Comparison of ENCODE assay signal across 1 cellular context in the genomic region with DNA sequence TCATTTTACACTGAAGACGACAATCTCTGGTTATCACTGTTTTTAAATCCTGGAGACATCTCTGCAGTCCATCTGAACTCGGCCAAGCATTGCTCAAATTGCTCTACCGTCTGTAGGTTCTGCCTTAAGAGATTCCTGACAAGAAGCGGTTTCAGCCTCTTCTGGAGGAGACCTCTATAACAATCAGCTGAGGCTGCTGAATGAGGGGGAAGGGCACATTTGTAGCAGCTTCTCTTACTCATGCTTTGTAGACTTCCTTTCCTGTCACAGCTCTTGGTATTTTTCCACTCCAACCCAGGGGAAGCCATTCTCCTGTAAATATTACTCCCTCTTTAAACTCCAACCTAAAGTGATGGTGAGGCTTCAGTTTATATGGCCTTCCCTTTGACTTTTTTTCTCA.
TF ChIP-seq lines count a peak whose summit lies in the region.

No MANE protein-coding gene starts in this region.

TF ChIP-seq in K562, 482 proteins besides CTCF, POLR2A, EP300 and RAD21:
- TF ChIP-seq CREB1 (IDR thresholded peaks at IDR 0.05) (no peak), CREB1 (CRISPR knock-in tag; IDR thresholded peaks at IDR 0.05) (0 out of 2 replicates have a peak, but pooled peaks have one; percentile 26), CBX3 (IDR thresholded peaks at IDR 0.05; ENCODE audit: borderline replicate concordance in 1 of 2, low read length in 2 of 2) (peak in 1 of 2 experiments; percentile 54; a peak in 1 of 3 replicates), TEAD4 (IDR thresholded peaks at IDR 0.05; ENCODE audit: low read length) (peak; percentile 30; the same call in 1 of the 2 replicates), TEAD4 (CRISPR knock-in tag; IDR thresholded peaks at IDR 0.05; ENCODE audit: borderline replicate concordance) (no peak), DACH1 (IDR thresholded peaks at IDR 0.05; ENCODE audit: partially characterized antibody) (peak; percentile 58), JUND (IDR thresholded peaks at IDR 0.05; ENCODE audit: borderline replicate concordance, low read depth, low read length) (peak; percentile 28; the same call in 1 of the 2 replicates), JUND (tag; IDR thresholded peaks at IDR 0.05; ENCODE audit: borderline replicate concordance, low read depth, low read length) (peak; percentile 26; the same call in 1 of the 3 replicates), CBFA2T3 (IDR thresholded peaks at IDR 0.05) (0 out of 2 replicates have a peak, but pooled peaks have one; percentile 23), ZBTB17 (CRISPR knock-in tag; IDR thresholded peaks at IDR 0.05) (peak; percentile 73; the same call in 1 of the 2 replicates), TAF9B (IDR thresholded peaks at IDR 0.05; ENCODE audit: partially characterized antibody) (peak; percentile 33), SMAD4 (CRISPR knock-in tag; conservative IDR thresholded peaks at IDR 0.05) (peak; percentile 53; the same call in 1 of the 2 replicates), FOSL1 (tag; conservative IDR thresholded peaks at IDR 0.05) (peak; percentile 34), RBM39 (optimal IDR thresholded peaks at IDR 0.05; ENCODE audit: low read depth, low read length) (no peak), ZKSCAN8 (CRISPR knock-in tag; IDR thresholded peaks at IDR 0.05) (0 out of 2 replicates have a peak, but pooled peaks have one; percentile 37), HNRNPH1 (optimal IDR thresholded peaks at IDR 0.05; ENCODE audit: low read depth, low read length) (no peak), DMBX1 (CRISPR knock-in tag; IDR thresholded peaks at IDR 0.05; ENCODE audit: borderline replicate concordance) (peak; percentile 55; the same call in 1 of the 2 replicates), SPI1 (IDR thresholded peaks at IDR 0.05; ENCODE audit: borderline replicate concordance, low read depth, low read length) (0 out of 2 replicates have a peak, but pooled peaks have one; percentile 20)
- TF ChIP-seq, protein P1, sequence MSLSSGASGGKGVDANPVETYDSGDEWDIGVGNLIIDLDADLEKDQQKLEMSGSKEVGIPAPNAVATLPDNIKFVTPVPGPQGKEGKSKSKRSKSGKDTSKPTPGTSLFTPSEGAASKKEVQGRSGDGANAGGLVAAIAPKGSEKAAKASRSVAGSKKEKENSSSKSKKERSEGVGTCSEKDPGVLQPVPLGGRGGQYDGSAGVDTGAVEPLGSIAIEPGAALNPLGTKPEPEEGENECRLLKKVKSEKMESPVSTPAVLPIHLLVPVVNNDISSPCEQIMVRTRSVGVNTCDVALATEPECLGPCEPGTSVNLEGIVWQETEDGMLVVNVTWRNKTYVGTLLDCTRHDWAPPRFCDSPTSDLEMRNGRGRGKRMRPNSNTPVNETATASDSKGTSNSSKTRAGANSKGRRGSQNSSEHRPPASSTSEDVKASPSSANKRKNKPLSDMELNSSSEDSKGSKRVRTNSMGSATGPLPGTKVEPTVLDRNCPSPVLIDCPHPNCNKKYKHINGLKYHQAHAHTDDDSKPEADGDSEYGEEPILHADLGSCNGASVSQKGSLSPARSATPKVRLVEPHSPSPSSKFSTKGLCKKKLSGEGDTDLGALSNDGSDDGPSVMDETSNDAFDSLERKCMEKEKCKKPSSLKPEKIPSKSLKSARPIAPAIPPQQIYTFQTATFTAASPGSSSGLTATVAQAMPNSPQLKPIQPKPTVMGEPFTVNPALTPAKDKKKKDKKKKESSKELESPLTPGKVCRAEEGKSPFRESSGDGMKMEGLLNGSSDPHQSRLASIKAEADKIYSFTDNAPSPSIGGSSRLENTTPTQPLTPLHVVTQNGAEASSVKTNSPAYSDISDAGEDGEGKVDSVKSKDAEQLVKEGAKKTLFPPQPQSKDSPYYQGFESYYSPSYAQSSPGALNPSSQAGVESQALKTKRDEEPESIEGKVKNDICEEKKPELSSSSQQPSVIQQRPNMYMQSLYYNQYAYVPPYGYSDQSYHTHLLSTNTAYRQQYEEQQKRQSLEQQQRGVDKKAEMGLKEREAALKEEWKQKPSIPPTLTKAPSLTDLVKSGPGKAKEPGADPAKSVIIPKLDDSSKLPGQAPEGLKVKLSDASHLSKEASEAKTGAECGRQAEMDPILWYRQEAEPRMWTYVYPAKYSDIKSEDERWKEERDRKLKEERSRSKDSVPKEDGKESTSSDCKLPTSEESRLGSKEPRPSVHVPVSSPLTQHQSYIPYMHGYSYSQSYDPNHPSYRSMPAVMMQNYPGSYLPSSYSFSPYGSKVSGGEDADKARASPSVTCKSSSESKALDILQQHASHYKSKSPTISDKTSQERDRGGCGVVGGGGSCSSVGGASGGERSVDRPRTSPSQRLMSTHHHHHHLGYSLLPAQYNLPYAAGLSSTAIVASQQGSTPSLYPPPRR (CRISPR knock-in tag; IDR thresholded peaks at IDR 0.05; ENCODE audit: borderline replicate concordance), result no peak
- TF ChIP-seq, protein P2, sequence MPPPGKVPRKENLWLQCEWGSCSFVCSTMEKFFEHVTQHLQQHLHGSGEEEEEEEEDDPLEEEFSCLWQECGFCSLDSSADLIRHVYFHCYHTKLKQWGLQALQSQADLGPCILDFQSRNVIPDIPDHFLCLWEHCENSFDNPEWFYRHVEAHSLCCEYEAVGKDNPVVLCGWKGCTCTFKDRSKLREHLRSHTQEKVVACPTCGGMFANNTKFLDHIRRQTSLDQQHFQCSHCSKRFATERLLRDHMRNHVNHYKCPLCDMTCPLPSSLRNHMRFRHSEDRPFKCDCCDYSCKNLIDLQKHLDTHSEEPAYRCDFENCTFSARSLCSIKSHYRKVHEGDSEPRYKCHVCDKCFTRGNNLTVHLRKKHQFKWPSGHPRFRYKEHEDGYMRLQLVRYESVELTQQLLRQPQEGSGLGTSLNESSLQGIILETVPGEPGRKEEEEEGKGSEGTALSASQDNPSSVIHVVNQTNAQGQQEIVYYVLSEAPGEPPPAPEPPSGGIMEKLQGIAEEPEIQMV (tag; conservative IDR thresholded peaks at IDR 0.05; ENCODE audit: low read depth), result no peak
- TF ChIP-seq, protein P3, sequence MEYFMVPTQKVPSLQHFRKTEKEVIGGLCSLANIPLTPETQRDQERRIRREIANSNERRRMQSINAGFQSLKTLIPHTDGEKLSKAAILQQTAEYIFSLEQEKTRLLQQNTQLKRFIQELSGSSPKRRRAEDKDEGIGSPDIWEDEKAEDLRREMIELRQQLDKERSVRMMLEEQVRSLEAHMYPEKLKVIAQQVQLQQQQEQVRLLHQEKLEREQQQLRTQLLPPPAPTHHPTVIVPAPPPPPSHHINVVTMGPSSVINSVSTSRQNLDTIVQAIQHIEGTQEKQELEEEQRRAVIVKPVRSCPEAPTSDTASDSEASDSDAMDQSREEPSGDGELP (CRISPR knock-in tag; IDR thresholded peaks at IDR 0.05; ENCODE audit: borderline replicate concordance), result peak; percentile 72
- TF ChIP-seq, protein P4, sequence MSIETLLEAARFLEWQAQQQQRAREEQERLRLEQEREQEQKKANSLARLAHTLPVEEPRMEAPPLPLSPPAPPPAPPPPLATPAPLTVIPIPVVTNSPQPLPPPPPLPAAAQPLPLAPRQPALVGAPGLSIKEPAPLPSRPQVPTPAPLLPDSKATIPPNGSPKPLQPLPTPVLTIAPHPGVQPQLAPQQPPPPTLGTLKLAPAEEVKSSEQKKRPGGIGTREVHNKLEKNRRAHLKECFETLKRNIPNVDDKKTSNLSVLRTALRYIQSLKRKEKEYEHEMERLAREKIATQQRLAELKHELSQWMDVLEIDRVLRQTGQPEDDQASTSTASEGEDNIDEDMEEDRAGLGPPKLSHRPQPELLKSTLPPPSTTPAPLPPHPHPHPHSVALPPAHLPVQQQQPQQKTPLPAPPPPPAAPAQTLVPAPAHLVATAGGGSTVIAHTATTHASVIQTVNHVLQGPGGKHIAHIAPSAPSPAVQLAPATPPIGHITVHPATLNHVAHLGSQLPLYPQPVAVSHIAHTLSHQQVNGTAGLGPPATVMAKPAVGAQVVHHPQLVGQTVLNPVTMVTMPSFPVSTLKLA (conservative IDR thresholded peaks at IDR 0.05), result peak in 1 of 2 experiments; percentile 26; a peak in 1 of 4 replicates
